In genomic region chr17:78613423-78613822, GRCh38 we compare ENCODE assay signal across 16 cellular contexts. TPM values are rescaled to one million over a fixed set of nuclear protein-coding genes. Genes with fewer than 3 reads are reported as not detected.
"Had no signal": no experiment of that assay in that cellular context is flagged by ENCODE, and none has a peak within 500 bp of the region (broad histone marks: within the 10 kb centered on the region; RNA-seq: fewer than 3 reads in every experiment).

No MANE protein-coding gene starts in this region.

- H3K4me1 Mint-ChIP-seq: activated naive CD8-positive, alpha-beta T cell treated with anti-CD3 and anti-CD28 coated beads for 36 hours had no signal

- H3K27me3 ChIP-seq: esophagus squamous epithelium, right atrium auricular region, transverse colon had no signal

- ATAC-seq: mucosa of descending colon; naive thymus-derived CD8-positive, alpha-beta T cell; stimulated activated naive CD8-positive, alpha-beta T cell treated with anti-CD3 and anti-CD28 coated beads, Interleukin-15, Interleukin-2, amounts not matched to agents 100 U/mL and 50 U/mL, for 24 hours had no signal

- DNase-seq: activated CD4-positive, alpha-beta T cell treated with anti-CD3 and anti-CD28 coated beads, Interleukin-2, amount 50 U/mL, for 1 hour; activated CD8-positive, alpha-beta memory T cell treated with anti-CD3 and anti-CD28 coated beads for 24 hours; activated naive CD8-positive, alpha-beta T cell treated with anti-CD3 and anti-CD28 coated beads for 36 hours; cortex of kidney; effector CD4-positive, alpha-beta T cell; esophagus squamous epithelium; foreskin fibroblast; hypothalamus; left ventricle myocardium inferior; mucosa of descending colon; naive thymus-derived CD8-positive, alpha-beta T cell; small intestine; stimulated activated naive CD8-positive, alpha-beta T cell treated with anti-CD3 and anti-CD28 coated beads, Interleukin-15, Interleukin-2, amounts not matched to agents 100 U/mL and 50 U/mL, for 24 hours; transverse colon had no signal

- H3K4me3 Mint-ChIP-seq: activated naive CD8-positive, alpha-beta T cell treated with anti-CD3 and anti-CD28 coated beads for 36 hours; naive thymus-derived CD8-positive, alpha-beta T cell had no signal

- H3K4me3 ChIP-seq: esophagus squamous epithelium, left ventricle myocardium inferior, mucosa of descending colon, right atrium auricular region, transverse colon had no signal

- H3K27me3 Mint-ChIP-seq: activated naive CD8-positive, alpha-beta T cell treated with anti-CD3 and anti-CD28 coated beads for 36 hours had no signal

- H3K9me3 ChIP-seq: esophagus squamous epithelium, left ventricle myocardium inferior, mucosa of descending colon, right atrium auricular region, transverse colon had no signal

- H3K27ac ChIP-seq: esophagus squamous epithelium, left ventricle myocardium inferior, right atrium auricular region, transverse colon had no signal

- H3K9me3 Mint-ChIP-seq: activated naive CD8-positive, alpha-beta T cell treated with anti-CD3 and anti-CD28 coated beads for 36 hours; naive thymus-derived CD8-positive, alpha-beta T cell had no signal

- H3K36me3 ChIP-seq: esophagus squamous epithelium, left ventricle myocardium inferior, right atrium auricular region, transverse colon had no signal

- H3K4me1 ChIP-seq: left ventricle myocardium inferior had no signal

- H3K36me3 Mint-ChIP-seq: activated naive CD8-positive, alpha-beta T cell treated with anti-CD3 and anti-CD28 coated beads for 36 hours; naive thymus-derived CD8-positive, alpha-beta T cell had no signal

- H3K27ac Mint-ChIP-seq: activated naive CD8-positive, alpha-beta T cell treated with anti-CD3 and anti-CD28 coated beads for 36 hours; naive thymus-derived CD8-positive, alpha-beta T cell had no signal

RNA-seq across cellular contexts. Expression of gene DNAH17, which starts 36.2 kb away (rescaled TPM):
- total RNA-seq: left ventricle myocardium inferior; T-helper 2 cell treated with Interferon-gamma antibody and Interleukin-4, amounts not matched to agents 100 ng/mL and 5 ng/mL, for 36 hours had no signal
